18 cellular contexts compared by ENCODE assay signal in genomic region chr11:132941761-132942160, GRCh38.
"Had no signal": no experiment of that assay in that cellular context is flagged by ENCODE, and none has a peak within 500 bp of the region (broad histone marks: within the 10 kb centered on the region; RNA-seq: fewer than 3 reads in every experiment).

No MANE protein-coding gene starts in this region.

- H3K79me2 ChIP-seq: parathyroid adenoma had no signal

- ATAC-seq: effector memory CD8-positive, alpha-beta T cell; naive thymus-derived CD4-positive, alpha-beta T cell; stimulated activated effector memory CD8-positive, alpha-beta T cell treated with anti-CD3 and anti-CD28 coated beads, Interleukin-12 subunit alpha, Interleukin-12 subunit beta, amount 100 ng/mL, for 72 hours; stimulated activated naive CD8-positive, alpha-beta T cell treated with anti-CD3 and anti-CD28 coated beads, Interleukin-15, Interleukin-2, amounts not matched to agents 100 U/mL and 50 U/mL, for 24 hours had no signal

- H3K27ac Mint-ChIP-seq: effector memory CD8-positive, alpha-beta T cell; naive thymus-derived CD4-positive, alpha-beta T cell; stimulated activated effector memory CD8-positive, alpha-beta T cell treated with anti-CD3 and anti-CD28 coated beads, Interleukin-12 subunit alpha, Interleukin-12 subunit beta, amount 100 ng/mL, for 72 hours had no signal

- H3K4me3 ChIP-seq: esophagus squamous epithelium, heart left ventricle, prostate gland, right lobe of liver, suprapubic skin, tibial artery, upper lobe of right lung, vagina had no signal

- H3K4me1 ChIP-seq: parathyroid adenoma, prostate gland, upper lobe of right lung had no signal

- DNase-seq: effector memory CD8-positive, alpha-beta T cell; esophagus squamous epithelium; heart left ventricle; islet precursor cell; naive thymus-derived CD4-positive, alpha-beta T cell; occipital lobe; right lobe of liver; stimulated activated CD4-positive, alpha-beta T cell treated with anti-CD3 and anti-CD28 coated beads, Interleukin-4, amount 100 ng/mL, for 1 hour; stimulated activated CD8-positive, alpha-beta memory T cell treated with anti-CD3 and anti-CD28 coated beads, Interleukin-4, amount 100 ng/mL, for 48 hours; stimulated activated naive CD8-positive, alpha-beta T cell treated with anti-CD3 and anti-CD28 coated beads, Interleukin-15, Interleukin-2, amounts not matched to agents 100 U/mL and 50 U/mL, for 24 hours; tibial artery; upper lobe of right lung had no signal

- H3K4me3 Mint-ChIP-seq: effector memory CD8-positive, alpha-beta T cell; naive thymus-derived CD4-positive, alpha-beta T cell; stimulated activated effector memory CD8-positive, alpha-beta T cell treated with anti-CD3 and anti-CD28 coated beads, Interleukin-12 subunit alpha, Interleukin-12 subunit beta, amount 100 ng/mL, for 72 hours had no signal

- H3K27ac ChIP-seq: epithelial cell of prostate, esophagus squamous epithelium, heart left ventricle, parathyroid adenoma, prostate gland, right lobe of liver, suprapubic skin, tibial artery, upper lobe of right lung, vagina had no signal

- H3K36me3 ChIP-seq: esophagus squamous epithelium, heart left ventricle, prostate gland, right lobe of liver, suprapubic skin, tibial artery, upper lobe of right lung, vagina had no signal

- H2AFZ ChIP-seq: parathyroid adenoma had no signal

- H3K9me3 Mint-ChIP-seq: effector memory CD8-positive, alpha-beta T cell; stimulated activated effector memory CD8-positive, alpha-beta T cell treated with anti-CD3 and anti-CD28 coated beads, Interleukin-12 subunit alpha, Interleukin-12 subunit beta, amount 100 ng/mL, for 72 hours had no signal

- H3K36me3 Mint-ChIP-seq: naive thymus-derived CD4-positive, alpha-beta T cell; stimulated activated effector memory CD8-positive, alpha-beta T cell treated with anti-CD3 and anti-CD28 coated beads, Interleukin-12 subunit alpha, Interleukin-12 subunit beta, amount 100 ng/mL, for 72 hours had no signal

- H3K9me3 ChIP-seq: esophagus squamous epithelium, heart left ventricle, prostate gland, right lobe of liver, suprapubic skin, tibial artery, upper lobe of right lung, vagina had no signal

- H3K9ac ChIP-seq: parathyroid adenoma had no signal
